ENCODE assay signal across 15 cellular contexts in genomic region chr18:12021596-12021995, GRCh38. TPM values are rescaled to one million over a fixed set of nuclear protein-coding genes. Genes with fewer than 3 reads are reported as not detected.
DNase-seq lines count a peak whose midpoint lies in the region; ATAC-seq and TF ChIP-seq lines count a peak whose summit lies in the region.
"Had no signal": no experiment of that assay in that cellular context is flagged by ENCODE, and none has a peak within 500 bp of the region (broad histone marks: within the 10 kb centered on the region; RNA-seq: fewer than 3 reads in every experiment).

No MANE protein-coding gene starts in this region.

- H4K5ac ChIP-seq in IMR-90 (ENCODE audit: low read depth, low read length): no peak overlapping the region

- H3K4me1 ChIP-seq in IMR-90 (ENCODE audit: control insufficient read depth, insufficient read depth, low read length): no peaks in the 10 kb centered on the region
- H3K4me1 ChIP-seq in mucosa of descending colon (ENCODE audit: low read depth): peaks cover 4% of the 10 kb centered on the region
- H3K4me1 ChIP-seq in thyroid gland: peaks cover 25 to 38% of the 10 kb centered on the region in 2 donors
- H3K4me1 ChIP-seq in stomach: peaks cover 0 to 9% (median 4%) of the 10 kb centered on the region in 4 donors
- H3K4me1 ChIP-seq: Caco-2 had no signal

- no peak overlapping the region for H2AK5ac ChIP-seq in IMR-90 (ENCODE audit: low read depth, low read length)

- H3K27me3 ChIP-seq in IMR-90 (ENCODE audit: control insufficient read depth, insufficient read depth, low read length) (no peaks in the 10 kb centered on the region), thyroid gland (no peaks in the 10 kb centered on the region), stomach (no peaks in the 10 kb centered on the region)
- H3K27me3 ChIP-seq: BLaER1 had no signal

- no peak for TF ChIP-seq RAD21 in IMR-90 (IDR thresholded peaks at IDR 0.05; ENCODE audit: low read length)

- H3K9me3 ChIP-seq in IMR-90 (ENCODE audit: control insufficient read depth, insufficient read depth, low read length) (no peaks in the 10 kb centered on the region), mucosa of descending colon (no peaks in the 10 kb centered on the region), thyroid gland (no peaks in the 10 kb centered on the region), stomach (no peaks in the 10 kb centered on the region)
- H3K9me3 ChIP-seq: BLaER1, Caco-2 had no signal

- H2BK20ac ChIP-seq in IMR-90 (ENCODE audit: low read depth, low read length): no peak overlapping the region

- H3K14ac ChIP-seq in IMR-90 (replicated peaks; ENCODE audit: low read depth, low read length): no peak overlapping the region

- DNase-seq in IMR-90 (no peak), mucosa of descending colon (no peak), thyroid gland (peak; percentile 80 to 83), stomach (no peak)
- DNase-seq in activated CD4-positive, alpha-beta T cell treated with anti-CD3 and anti-CD28 coated beads for 1 hour: no peak
- DNase-seq in activated CD4-positive, alpha-beta T cell treated with anti-CD3 and anti-CD28 coated beads for 4 hours: no peak
- DNase-seq: 8988T; AML-193; Caco-2; CD8-positive, alpha-beta memory T cell; DND-41; GDM1 had no signal

- H3K27ac ChIP-seq in IMR-90 (ENCODE audit: insufficient read depth, low read length) (peak overlapping the region; percentile 8; the same call in 1 of the 2 replicates), thyroid gland (peak overlapping the region in 2 of 3 donors; percentile 57 to 83), stomach (no peak overlapping the region)
- H3K27ac ChIP-seq: BLaER1 had no signal

- no peak overlapping the region for H2AK9ac ChIP-seq in IMR-90 (replicated peaks; ENCODE audit: low read depth, low read length, poor library complexity)

- no peak overlapping the region for H4K8ac ChIP-seq in IMR-90 (ENCODE audit: low read depth in 2 of 2, low read length in 2 of 2)

- H2BK120ac ChIP-seq in IMR-90 (ENCODE audit: low read depth, low read length): no peak overlapping the region

- BruUV-seq in IMR-90 (replicated peaks; lab: Mats Ljungman, UMichigan): no TSS peak

- no peak overlapping the region for H3K18ac ChIP-seq in IMR-90 (ENCODE audit: low read depth, low read length)

- H3K23ac ChIP-seq in IMR-90 (ENCODE audit: low read depth, low read length): no peak overlapping the region

- no peak for TF ChIP-seq CTCF in IMR-90 (conservative IDR thresholded peaks at IDR 0.05; ENCODE audit: low read depth, low read length)
- TF ChIP-seq CTCF in mucosa of descending colon (IDR thresholded peaks at IDR 0.05): no peak
- TF ChIP-seq CTCF in thyroid gland (IDR thresholded peaks at IDR 0.05): no peak
- no peak for TF ChIP-seq CTCF in stomach (IDR thresholded peaks at IDR 0.05)

- no peak overlapping the region for H3K4ac ChIP-seq in IMR-90 (ENCODE audit: low read depth, low read length)

- no peak overlapping the region for H2AFZ ChIP-seq in IMR-90 (replicated peaks; ENCODE audit: low read length, poor library complexity)

- intact Hi-C loops in IMR-90 (cut with micrococcal nuclease): no loop called here
- intact Hi-C loops in mucosa of descending colon (cut with DNase I, micrococcal nuclease): no loop called here
- intact Hi-C loops in thyroid gland (cut with DNase I): loop anchor here (10.0 kb wide), 1 partner anchor 167 kb away; the partner anchor contains the start of gene CHMP1B
- intact Hi-C loops in stomach (cut with DNase I; ENCODE audit: low total_unique reads): no loop called here

- H3K56ac ChIP-seq in IMR-90 (ENCODE audit: extremely low read depth, insufficient read depth, low read length): no peak overlapping the region

- POLR2A ChIA-PET in IMR-90 (lab: Charles Lee; ENCODE audit: unreplicated experiment): no interaction called here

- no peak overlapping the region for H2BK15ac ChIP-seq in IMR-90 (ENCODE audit: low read depth, low read length)

- no peak overlapping the region for H3K4me2 ChIP-seq in IMR-90 (ENCODE audit: low read depth, low read length)
- H3K4me2 ChIP-seq: BLaER1 had no signal

- in situ Hi-C loops in IMR-90 (cut with MboI; ENCODE audit: low sequenced_read_pairs): no loop called here

- H2BK5ac ChIP-seq in IMR-90 (ENCODE audit: low read depth, low read length, poor library complexity, severe bottlenecking): no peak overlapping the region

- H3K79me1 ChIP-seq in IMR-90 (ENCODE audit: low read depth in 1 of 2, low read length in 2 of 2): no peaks in the 10 kb centered on the region

- H3K9me1 ChIP-seq in IMR-90 (ENCODE audit: insufficient read depth, low read length): peaks cover 6% of the 10 kb centered on the region; the same call in 1 of the 2 replicates

- H3K9ac ChIP-seq in IMR-90 (ENCODE audit: low read depth, low read length): no peak overlapping the region
- H3K9ac ChIP-seq: BLaER1 had no signal

- ATAC-seq in IMR-90 (ENCODE audit: low read depth) (peak; percentile 59), esophagus mucosa (peak; percentile 74), mucosa of descending colon (peak; percentile 25)
- ATAC-seq: HCT116 had no signal

- TF ChIP-seq POLR2A in IMR-90 (IDR thresholded peaks at IDR 0.05; ENCODE audit: low read depth, low read length) (no peak), thyroid gland (IDR thresholded peaks at IDR 0.05) (no peak), stomach (IDR thresholded peaks at IDR 0.05) (no peak)

- no CpG with 5 or more reads among the region's 8 CpGs for WGBS in IMR-90 (ENCODE audit: extremely low coverage in 2 of 2, insufficient read length in 1 of 2), 2 experiments
- WGBS in thyroid gland, 2 donors: 34 to 52% methylated on average over 8 of the region's 8 CpGs
- WGBS in stomach, 5 donors: 89 to 96% (median 93%) methylated on average over 8 of the region's 8 CpGs

- TF ChIP-seq EP300 in stomach (IDR thresholded peaks at IDR 0.05): no peak

- H4K20me1 ChIP-seq in IMR-90 (ENCODE audit: insufficient read depth, low read length): no peaks in the 10 kb centered on the region
- H4K20me1 ChIP-seq: BLaER1 had no signal

- dilution Hi-C loops in IMR-90 (cut with HindIII; ENCODE audit: low sequenced_read_pairs, unreplicated experiment): no loop called here

- no peak overlapping the region for H4K91ac ChIP-seq in IMR-90 (ENCODE audit: insufficient read depth, low read depth, low read length)

- H3K4me3 ChIP-seq in IMR-90 (ENCODE audit: insufficient read depth, low read depth, low read length): no peak overlapping the region
- no peak overlapping the region for H3K4me3 ChIP-seq in mucosa of descending colon
- H3K4me3 ChIP-seq in thyroid gland (replicated peaks in 1 of 3): no peak overlapping the region
- no peak overlapping the region for H3K4me3 ChIP-seq in stomach
- H3K4me3 ChIP-seq: BLaER1 had no signal

- CTCF ChIA-PET in IMR-90 (lab: Yijun Ruan, JAX): no interaction called here

- H3K36me3 ChIP-seq in IMR-90 (ENCODE audit: control insufficient read depth, insufficient read depth, low read length) (peaks cover 13% of the 10 kb centered on the region), mucosa of descending colon (ENCODE audit: low read depth) (no peaks in the 10 kb centered on the region), thyroid gland (no peaks in the 10 kb centered on the region), stomach (peaks cover 5 to 77% (median 59%) of the 10 kb centered on the region in 4 donors)

TF ChIP-seq in IMR-90, 13 proteins besides CTCF, POLR2A, EP300 and RAD21:
- TF ChIP-seq, protein P1, sequence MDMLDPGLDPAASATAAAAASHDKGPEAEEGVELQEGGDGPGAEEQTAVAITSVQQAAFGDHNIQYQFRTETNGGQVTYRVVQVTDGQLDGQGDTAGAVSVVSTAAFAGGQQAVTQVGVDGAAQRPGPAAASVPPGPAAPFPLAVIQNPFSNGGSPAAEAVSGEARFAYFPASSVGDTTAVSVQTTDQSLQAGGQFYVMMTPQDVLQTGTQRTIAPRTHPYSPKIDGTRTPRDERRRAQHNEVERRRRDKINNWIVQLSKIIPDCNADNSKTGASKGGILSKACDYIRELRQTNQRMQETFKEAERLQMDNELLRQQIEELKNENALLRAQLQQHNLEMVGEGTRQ (IDR thresholded peaks at IDR 0.05; ENCODE audit: low read depth, low read length): no peak
- no peak for TF ChIP-seq CEBPB (IDR thresholded peaks at IDR 0.05; ENCODE audit: low read depth, low read length)
- TF ChIP-seq, protein P2, sequence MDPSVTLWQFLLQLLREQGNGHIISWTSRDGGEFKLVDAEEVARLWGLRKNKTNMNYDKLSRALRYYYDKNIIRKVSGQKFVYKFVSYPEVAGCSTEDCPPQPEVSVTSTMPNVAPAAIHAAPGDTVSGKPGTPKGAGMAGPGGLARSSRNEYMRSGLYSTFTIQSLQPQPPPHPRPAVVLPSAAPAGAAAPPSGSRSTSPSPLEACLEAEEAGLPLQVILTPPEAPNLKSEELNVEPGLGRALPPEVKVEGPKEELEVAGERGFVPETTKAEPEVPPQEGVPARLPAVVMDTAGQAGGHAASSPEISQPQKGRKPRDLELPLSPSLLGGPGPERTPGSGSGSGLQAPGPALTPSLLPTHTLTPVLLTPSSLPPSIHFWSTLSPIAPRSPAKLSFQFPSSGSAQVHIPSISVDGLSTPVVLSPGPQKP (IDR thresholded peaks at IDR 0.05; ENCODE audit: borderline replicate concordance, low read depth, low read length): no peak
- no peak for TF ChIP-seq RCOR1 (IDR thresholded peaks at IDR 0.05; ENCODE audit: insufficient replicate concordance, low read length)
- no peak for TF ChIP-seq BHLHE40 (IDR thresholded peaks at IDR 0.05; ENCODE audit: low read depth, low read length)
- TF ChIP-seq MAZ (IDR thresholded peaks at IDR 0.05; ENCODE audit: borderline replicate concordance, low read depth, low read length): no peak
- no peak for TF ChIP-seq MXI1 (IDR thresholded peaks at IDR 0.05; ENCODE audit: borderline replicate concordance, low read depth, low read length)
- no peak for TF ChIP-seq FOS (IDR thresholded peaks at IDR 0.05; ENCODE audit: low read depth, low read length)
- no peak for TF ChIP-seq NFE2L2 (IDR thresholded peaks at IDR 0.05; ENCODE audit: low read depth, low read length)
- no peak for TF ChIP-seq RFX5 (IDR thresholded peaks at IDR 0.05; ENCODE audit: low read depth, low read length)
- TF ChIP-seq CHD1 (IDR thresholded peaks at IDR 0.05; ENCODE audit: low read depth, low read length): no peak
- no peak for TF ChIP-seq SMC3 (IDR thresholded peaks at IDR 0.05; ENCODE audit: low read depth, low read length)
- no peak for TF ChIP-seq MAFK (IDR thresholded peaks at IDR 0.05; ENCODE audit: low read depth, low read length)

RNA-seq across cellular contexts. Expression of gene IMPA2, which starts 40.3 kb away (rescaled TPM):
- total RNA-seq in IMR-90 (2012; rRNA removed) (4.7 and 5.4 TPM in 2 replicates), esophagus mucosa (140 TPM), mucosa of descending colon (100 to 1,000 TPM in 2 of 3 donors, 10 to 100 TPM in 1; 58.0 to 152 (median 117) TPM), thyroid gland (10 to 100 TPM; 42.5 to 75.8 (median 54.3) TPM), stomach (100 to 1,000 TPM in 3 of 5 donors, 10 to 100 TPM in 2; 75.2 to 263 (median 138) TPM)
- polyA plus RNA-seq in IMR-90 (2012; rRNA removed) (4.7 and 5.5 TPM in 2 replicates), stomach (10 to 100 TPM; 61.0 to 79.9 (median 64.5) TPM)
- polyA plus RNA-seq in IMR-90 (2012; cell fraction: cytosol; rRNA removed): 8.4 and 12.8 TPM in 2 replicates
- polyA plus RNA-seq in IMR-90 (2012; cell fraction: nucleus; rRNA removed; ENCODE audit: low replicate concordance): 24.6 and 26.9 TPM in 2 replicates

Comparison
In these comparisons a context has a peak if more than half of its experiments do, and no peak if none do; other contexts are left out.
1. DNase-seq: peak in thyroid gland (2 of 2); none in IMR-90 (single experiment), mucosa of descending colon (0 of 3), activated CD4-positive, alpha-beta T cell treated with anti-CD3 and anti-CD28 coated beads for 1 hour (single experiment), activated CD4-positive, alpha-beta T cell treated with anti-CD3 and anti-CD28 coated beads for 4 hours (0 of 2) and stomach (single experiment).
2. H3K27ac ChIP-seq: peak in IMR-90 (single experiment) and thyroid gland (2 of 3); none in stomach (0 of 5).
3. Peak in every context shown above with its lines, with median percentiles within 50 percentile points of each other: ATAC-seq.